Comparison of ENCODE assay signal across 12 cellular contexts in genomic region chr5:157107508-157107907, GRCh38. TPM values are rescaled to one million over a fixed set of nuclear protein-coding genes. Genes with fewer than 3 reads are reported as not detected.
DNase-seq lines count a peak whose midpoint lies in the region; ATAC-seq and TF ChIP-seq lines count a peak whose summit lies in the region.
"Had no signal": no experiment of that assay in that cellular context is flagged by ENCODE, and none has a peak within 500 bp of the region (broad histone marks: within the 10 kb centered on the region; RNA-seq: fewer than 3 reads in every experiment).

No MANE protein-coding gene starts in this region.

- dilution Hi-C loops in IMR-90 (cut with HindIII; ENCODE audit: low sequenced_read_pairs, unreplicated experiment) = no loop called here

- no peak overlapping the region for H4K8ac ChIP-seq in IMR-90 (ENCODE audit: low read depth in 2 of 2, low read length in 2 of 2)

- no peak overlapping the region for H3K56ac ChIP-seq in IMR-90 (ENCODE audit: extremely low read depth, insufficient read depth, low read length)

- WGBS in IMR-90 (ENCODE audit: extremely low coverage in 2 of 2, insufficient read length in 1 of 2), 2 experiments = no CpG with 5 or more reads among the region's 3 CpGs

- no peaks in the 10 kb centered on the region for H3K27me3 ChIP-seq in IMR-90 (ENCODE audit: control insufficient read depth, insufficient read depth, low read length)
- H3K27me3 ChIP-seq in HAP-1 (ENCODE audit: low read depth) = no peaks in the 10 kb centered on the region
- H3K27me3 ChIP-seq: gastroesophageal sphincter, transverse colon had no signal

- peak overlapping the region; percentile 48 for H2AFZ ChIP-seq in IMR-90 (replicated peaks; ENCODE audit: low read length, poor library complexity)
- H2AFZ ChIP-seq: parathyroid adenoma had no signal

- H3K4me2 ChIP-seq in IMR-90 (ENCODE audit: low read depth, low read length) = no peak overlapping the region

- no peak overlapping the region for H4K91ac ChIP-seq in IMR-90 (ENCODE audit: insufficient read depth, low read depth, low read length)

- no peaks in the 10 kb centered on the region for H3K79me1 ChIP-seq in IMR-90 (ENCODE audit: low read depth in 1 of 2, low read length in 2 of 2)

- no peak for TF ChIP-seq POLR2A in IMR-90 (IDR thresholded peaks at IDR 0.05; ENCODE audit: low read depth, low read length)

- H3K4me3 ChIP-seq in IMR-90 (ENCODE audit: insufficient read depth, low read depth, low read length) = no peak overlapping the region
- no peak overlapping the region for H3K4me3 ChIP-seq in HAP-1

- peak overlapping the region; percentile 80 for H3K4me3 Mint-ChIP-seq in activated naive CD8-positive, alpha-beta T cell treated with anti-CD3 and anti-CD28 coated beads, Interleukin-2, amount 50 U/mL, for 24 hours
- H3K4me3 Mint-ChIP-seq in natural killer cell = peak overlapping the region; percentile 94

- H3K9me3 ChIP-seq in IMR-90 (ENCODE audit: control insufficient read depth, insufficient read depth, low read length) = no peaks in the 10 kb centered on the region
- no peaks in the 10 kb centered on the region for H3K9me3 ChIP-seq in HAP-1
- H3K9me3 ChIP-seq: gastroesophageal sphincter, transverse colon had no signal

- H2BK120ac ChIP-seq in IMR-90 (ENCODE audit: low read depth, low read length) = no peak overlapping the region

- intact Hi-C loops in IMR-90 (cut with micrococcal nuclease) (no loop called here), natural killer cell (cut with micrococcal nuclease) (loop anchor here (5.0 kb wide), 1 partner anchor 185 kb away; no protein-coding TSS in a partner anchor)

- H2BK20ac ChIP-seq in IMR-90 (ENCODE audit: low read depth, low read length) = no peak overlapping the region

- H3K4me1 ChIP-seq in IMR-90 (ENCODE audit: control insufficient read depth, insufficient read depth, low read length) = no peaks in the 10 kb centered on the region
- no peaks in the 10 kb centered on the region for H3K4me1 ChIP-seq in HAP-1
- H3K4me1 ChIP-seq: gastroesophageal sphincter, parathyroid adenoma, transverse colon had no signal

- no peak overlapping the region for H3K14ac ChIP-seq in IMR-90 (replicated peaks; ENCODE audit: low read depth, low read length)

- in situ Hi-C loops in IMR-90 (cut with MboI; ENCODE audit: low sequenced_read_pairs) (no loop called here), HAP-1 (cut with MboI; ENCODE audit: low sequenced_read_pairs) (no loop called here)

- H3K36me3 Mint-ChIP-seq in activated naive CD8-positive, alpha-beta T cell treated with anti-CD3 and anti-CD28 coated beads, Interleukin-2, amount 50 U/mL, for 24 hours (ENCODE audit: low read depth) = peaks cover 17% of the 10 kb centered on the region
- H3K36me3 Mint-ChIP-seq in natural killer cell = peaks cover 13% of the 10 kb centered on the region

- ATAC-seq in IMR-90 (ENCODE audit: low read depth) = no peak
- ATAC-seq in activated naive CD8-positive, alpha-beta T cell treated with anti-CD3 and anti-CD28 coated beads, Interleukin-2, amount 50 U/mL, for 24 hours = no peak
- ATAC-seq in natural killer cell = no peak
- ATAC-seq in left lobe of liver = no peak
- ATAC-seq in HG03159 (IDR thresholded peaks at IDR 0.05; ENCODE audit: unreplicated experiment) = no peak

- no peak overlapping the region for H3K23ac ChIP-seq in IMR-90 (ENCODE audit: low read depth, low read length)

- BruUV-seq in IMR-90 (replicated peaks; lab: Mats Ljungman, UMichigan) = no TSS peak

- no peak for TF ChIP-seq CTCF in IMR-90 (conservative IDR thresholded peaks at IDR 0.05; ENCODE audit: low read depth, low read length)
- TF ChIP-seq CTCF in natural killer cell (IDR thresholded peaks at IDR 0.05) = no peak

- no peak overlapping the region for H2BK15ac ChIP-seq in IMR-90 (ENCODE audit: low read depth, low read length)

- no peak overlapping the region for H4K5ac ChIP-seq in IMR-90 (ENCODE audit: low read depth, low read length)

- CTCF ChIA-PET in IMR-90 (lab: Yijun Ruan, JAX) = interaction anchor here (0.6 kb wide), 1 partner anchor 18 kb away, joined by 4 read pairs; no protein-coding TSS in a partner anchor

- no peak overlapping the region for H3K4ac ChIP-seq in IMR-90 (ENCODE audit: low read depth, low read length)

- H3K18ac ChIP-seq in IMR-90 (ENCODE audit: low read depth, low read length) = no peak overlapping the region

- H3K27ac Mint-ChIP-seq in activated naive CD8-positive, alpha-beta T cell treated with anti-CD3 and anti-CD28 coated beads, Interleukin-2, amount 50 U/mL, for 24 hours = peak overlapping the region; percentile 79
- peak overlapping the region; percentile 95 to 97 for H3K27ac Mint-ChIP-seq in natural killer cell

- H3K36me3 ChIP-seq in IMR-90 (ENCODE audit: control insufficient read depth, insufficient read depth, low read length) = no peaks in the 10 kb centered on the region
- no peaks in the 10 kb centered on the region for H3K36me3 ChIP-seq in HAP-1 (replicated peaks)
- H3K36me3 ChIP-seq: gastroesophageal sphincter, transverse colon had no signal

- no peak overlapping the region for H2AK9ac ChIP-seq in IMR-90 (replicated peaks; ENCODE audit: low read depth, low read length, poor library complexity)

- H2BK5ac ChIP-seq in IMR-90 (ENCODE audit: low read depth, low read length, poor library complexity, severe bottlenecking) = no peak overlapping the region

- H2AK5ac ChIP-seq in IMR-90 (ENCODE audit: low read depth, low read length) = no peak overlapping the region

- no peak overlapping the region for H3K9ac ChIP-seq in IMR-90 (ENCODE audit: low read depth, low read length)
- H3K9ac ChIP-seq: parathyroid adenoma had no signal

- TF ChIP-seq RAD21 in IMR-90 (IDR thresholded peaks at IDR 0.05; ENCODE audit: low read length) = no peak

- no peaks in the 10 kb centered on the region for H4K20me1 ChIP-seq in IMR-90 (ENCODE audit: insufficient read depth, low read length)

- no peaks in the 10 kb centered on the region for H3K9me3 Mint-ChIP-seq in activated naive CD8-positive, alpha-beta T cell treated with anti-CD3 and anti-CD28 coated beads, Interleukin-2, amount 50 U/mL, for 24 hours
- H3K9me3 Mint-ChIP-seq in natural killer cell = no peaks in the 10 kb centered on the region

- DNase-seq in CD1c-positive myeloid dendritic cell (ENCODE audit: extremely low spot score) (peak; percentile 49), IMR-90 (no peak), natural killer cell (no peak), Kasumi-1 (lab: John Stamatoyannopoulos, UW) (no peak), left lobe of liver (ENCODE audit: low spot score) (no peak), HAP-1 (ENCODE audit: low spot score in 2 of 2) (no peak)
- DNase-seq in activated naive CD8-positive, alpha-beta T cell treated with anti-CD3 and anti-CD28 coated beads, Interleukin-2, amount 50 U/mL, for 24 hours = no peak
- DNase-seq: PC-3, transverse colon had no signal

- POLR2A ChIA-PET in IMR-90 (lab: Charles Lee; ENCODE audit: unreplicated experiment) = no interaction called here

- peaks cover 62% of the 10 kb centered on the region for H3K4me1 Mint-ChIP-seq in activated naive CD8-positive, alpha-beta T cell treated with anti-CD3 and anti-CD28 coated beads, Interleukin-2, amount 50 U/mL, for 24 hours
- H3K4me1 Mint-ChIP-seq in natural killer cell = peaks cover 64 to 65% of the 10 kb centered on the region in 2 donors

- H3K9me1 ChIP-seq in IMR-90 (ENCODE audit: insufficient read depth, low read length) = no peaks in the 10 kb centered on the region; the same call in 1 of the 2 replicates

- no peak overlapping the region for H3K27ac ChIP-seq in IMR-90 (ENCODE audit: insufficient read depth, low read length)
- H3K27ac ChIP-seq: parathyroid adenoma had no signal

- no peaks in the 10 kb centered on the region for H3K27me3 Mint-ChIP-seq in activated naive CD8-positive, alpha-beta T cell treated with anti-CD3 and anti-CD28 coated beads, Interleukin-2, amount 50 U/mL, for 24 hours
- no peaks in the 10 kb centered on the region for H3K27me3 Mint-ChIP-seq in natural killer cell (ENCODE audit: low read depth in 2 of 2)

TF ChIP-seq in IMR-90, 13 proteins besides CTCF, POLR2A, EP300 and RAD21 (continues in another document):
- TF ChIP-seq NFE2L2 (IDR thresholded peaks at IDR 0.05; ENCODE audit: low read depth, low read length) (no peak), ELK1 (IDR thresholded peaks at IDR 0.05; ENCODE audit: borderline replicate concordance, low read depth, low read length) (no peak), CHD1 (IDR thresholded peaks at IDR 0.05; ENCODE audit: low read depth, low read length) (no peak), SMC3 (IDR thresholded peaks at IDR 0.05; ENCODE audit: low read depth, low read length) (no peak), MAFK (IDR thresholded peaks at IDR 0.05; ENCODE audit: low read depth, low read length) (no peak)

RNA-seq across cellular contexts. Expression of gene HAVCR2, which starts 1.3 kb away (rescaled TPM):
- total RNA-seq in IMR-90 (2012; rRNA removed) = under 0.01 TPM in 2 replicates
- polyA plus RNA-seq in IMR-90 (2012; rRNA removed) = 0.07 and 0.09 TPM in 2 replicates
- not detected in 2 replicates for polyA plus RNA-seq in IMR-90 (2012; cell fraction: cytosol; rRNA removed)
- polyA plus RNA-seq in IMR-90 (2012; cell fraction: nucleus; rRNA removed; ENCODE audit: low replicate concordance) = 0.04 and 0.28 TPM in 2 replicates
- total RNA-seq in natural killer cell = 10 to 100 TPM; 60.0 to 92.2 (median 74.3) TPM
- 2.9 TPM for total RNA-seq in left lobe of liver

RNA-seq across cellular contexts. Expression of gene MED7, which starts 35.2 kb away (rescaled TPM):
- total RNA-seq in IMR-90 (2012; rRNA removed) = 8.6 and 13.9 TPM in 2 replicates
- 7.3 and 9.0 TPM in 2 replicates for polyA plus RNA-seq in IMR-90 (2012; rRNA removed)
- polyA plus RNA-seq in IMR-90 (2012; cell fraction: cytosol; rRNA removed) = 1.3 and 1.8 TPM in 2 replicates
- polyA plus RNA-seq in IMR-90 (2012; cell fraction: nucleus; rRNA removed; ENCODE audit: low replicate concordance) = 0.39 and 3.9 TPM in 2 replicates
- total RNA-seq in natural killer cell = 10 to 100 TPM in 2 of 3 donors, 1 to 10 TPM in 1; 9.6 to 13.3 (median 12.4) TPM
- 3.2 TPM for total RNA-seq in left lobe of liver

RNA-seq across cellular contexts. Expression of gene HAVCR1, which starts 48.6 kb away (rescaled TPM):
- total RNA-seq in IMR-90 (2012; rRNA removed) (not detected in 2 replicates), natural killer cell (10 to 100 TPM in 2 of 3 donors, 1 to 10 TPM in 1; 7.2 to 14.6 (median 10.9) TPM), left lobe of liver (0.23 TPM)
- polyA plus RNA-seq in IMR-90 (2012; rRNA removed) = not detected in 2 replicates
- not detected in 2 replicates for polyA plus RNA-seq in IMR-90 (2012; cell fraction: cytosol; rRNA removed)
- not detected in 2 replicates for polyA plus RNA-seq in IMR-90 (2012; cell fraction: nucleus; rRNA removed; ENCODE audit: low replicate concordance)
- total RNA-seq: PC-3 had no signal

RNA-seq across cellular contexts. Expression of gene GARIN3, which starts 58.6 kb away (rescaled TPM):
- total RNA-seq in IMR-90 (2012; rRNA removed) (not detected in 2 replicates), natural killer cell (not detected), left lobe of liver (not detected)
- not detected in 2 replicates for polyA plus RNA-seq in IMR-90 (2012; rRNA removed)
- not detected in 2 replicates for polyA plus RNA-seq in IMR-90 (2012; cell fraction: cytosol; rRNA removed)
- polyA plus RNA-seq in IMR-90 (2012; cell fraction: nucleus; rRNA removed; ENCODE audit: low replicate concordance) = not detected in 2 replicates
- total RNA-seq: gastroesophageal sphincter, PC-3, transverse colon had no signal

Comparison
In these comparisons a context has a peak if more than half of its experiments do, and no peak if none do; other contexts are left out.
1. RNA of gene HAVCR2, which starts 1.3 kb away (total RNA-seq): 60.0 to 92.2 TPM in natural killer cell; 2.9 TPM in left lobe of liver (single experiment) and under 0.01 TPM in IMR-90; every median in the first group is over 10 times any median in the second.